8 cellular contexts compared by ENCODE assay signal in genomic region chr13:110138009-110138699, GRCh38.
DNase-seq lines count a peak whose midpoint lies in the region; ATAC-seq and TF ChIP-seq lines count a peak whose summit lies in the region.

No MANE protein-coding gene starts in this region.

- peaks cover 8% of the 10 kb centered on the region for H3K9me3 Mint-ChIP-seq in activated T-helper 17 cell treated with anti-CD3 and anti-CD28 coated beads, Interleukin-2, amount 50 U/mL, for 72 hours
- peaks cover 6% of the 10 kb centered on the region for H3K9me3 Mint-ChIP-seq in neural crest cell
- peaks cover 0 to 11% of the 10 kb centered on the region in 2 donors for H3K9me3 Mint-ChIP-seq in stimulated activated naive CD8-positive, alpha-beta T cell treated with anti-CD3 and anti-CD28 coated beads, Interleukin-15, amount 100 ng/mL, for 72 hours

- POLR2A ChIA-PET in PC-9 (lab: Charles Lee; ENCODE audit: unreplicated experiment), result interaction anchor here (0.6 to 0.7 kb wide), 3 partner anchors 21 to 265 kb away, joined by 3 to 6 read pairs (median 4); no protein-coding TSS in a partner anchor

- H3K79me2 ChIP-seq in PC-9 (ENCODE audit: low read depth), result no peaks in the 10 kb centered on the region

- H3K4me3 ChIP-seq in BLaER1, result peak overlapping the region; percentile 68
- peak overlapping the region; percentile 67 for H3K4me3 ChIP-seq in PC-9
- H3K4me3 ChIP-seq in fibroblast of pulmonary artery (replicated peaks; ENCODE audit: low read depth, low read length), result peak overlapping the region; percentile 61

- H3K27me3 ChIP-seq in BLaER1 (no peaks in the 10 kb centered on the region), PC-9 (ENCODE audit: insufficient read depth, low read depth) (no peaks in the 10 kb centered on the region)

- DNase-seq in PC-9 (peak; percentile 82 to 94), fibroblast of pulmonary artery (ENCODE audit: low read depth) (peak; percentile 71), neural crest cell (ENCODE audit: low read depth, low spot score) (no peak)
- DNase-seq in stimulated activated naive CD8-positive, alpha-beta T cell treated with anti-CD3 and anti-CD28 coated beads, Interleukin-15, amount 100 ng/mL, for 72 hours, result peak; percentile 65 to 81

- TF ChIP-seq CTCF in PC-9 (conservative IDR thresholded peaks at IDR 0.05) (peak; percentile 42; the same call in 1 of the 2 replicates), fibroblast of pulmonary artery (IDR thresholded peaks at IDR 0.05; ENCODE audit: low read length, missing control alignments) (peak; percentile 13), neural crest cell (conservative IDR thresholded peaks at IDR 0.05) (peak; percentile 6)

- H3K27ac Mint-ChIP-seq in activated T-helper 17 cell treated with anti-CD3 and anti-CD28 coated beads, Interleukin-2, amount 50 U/mL, for 72 hours, result peak overlapping the region; percentile 31
- H3K27ac Mint-ChIP-seq in neural crest cell (ENCODE audit: unreplicated experiment), result no peak overlapping the region
- peak overlapping the region; percentile 79 to 83 for H3K27ac Mint-ChIP-seq in stimulated activated naive CD8-positive, alpha-beta T cell treated with anti-CD3 and anti-CD28 coated beads, Interleukin-15, amount 100 ng/mL, for 72 hours

- peak overlapping the region; percentile 75 for H2AFZ ChIP-seq in PC-9

- peak overlapping the region; percentile 76 for H3K9ac ChIP-seq in BLaER1

- intact Hi-C loops in PC-9 (cut with micrococcal nuclease; ENCODE audit: unreplicated experiment), result loop anchor here (1.0 to 10.0 kb wide), 5 partner anchors 74 to 991 kb away; partner anchors contain the start of gene IRS2

- H3K27me3 Mint-ChIP-seq in activated T-helper 17 cell treated with anti-CD3 and anti-CD28 coated beads, Interleukin-2, amount 50 U/mL, for 72 hours, result peaks cover 27% of the 10 kb centered on the region
- peaks cover 41% of the 10 kb centered on the region for H3K27me3 Mint-ChIP-seq in neural crest cell (ENCODE audit: low read depth)
- peaks cover 69% of the 10 kb centered on the region for H3K27me3 Mint-ChIP-seq in stimulated activated naive CD8-positive, alpha-beta T cell treated with anti-CD3 and anti-CD28 coated beads, Interleukin-15, amount 100 ng/mL, for 72 hours

- peaks cover 55% of the 10 kb centered on the region for H3K4me1 ChIP-seq in BLaER1
- H3K4me1 ChIP-seq in PC-9 (replicated peaks; ENCODE audit: insufficient read depth), result peaks cover 42% of the 10 kb centered on the region

- H4K20me1 ChIP-seq in BLaER1 (no peaks in the 10 kb centered on the region), PC-9 (ENCODE audit: insufficient read depth) (no peaks in the 10 kb centered on the region)

- H3K9me2 ChIP-seq in PC-9 (ENCODE audit: insufficient read depth), result no peaks in the 10 kb centered on the region

- peaks cover 38% of the 10 kb centered on the region for H3F3A ChIP-seq in PC-9 (ENCODE audit: insufficient read depth, low read depth)

- H3K4me2 ChIP-seq in BLaER1 (peak overlapping the region; percentile 81), PC-9 (peak overlapping the region; percentile 87)

- H3K27ac ChIP-seq in BLaER1 (peak overlapping the region; percentile 90), PC-9 (peak overlapping the region; percentile 95)

- no peaks in the 10 kb centered on the region for H3K36me3 Mint-ChIP-seq in activated T-helper 17 cell treated with anti-CD3 and anti-CD28 coated beads, Interleukin-2, amount 50 U/mL, for 72 hours (ENCODE audit: low read depth)
- peaks cover 10% of the 10 kb centered on the region for H3K36me3 Mint-ChIP-seq in neural crest cell (ENCODE audit: low read depth)

- peak overlapping the region; percentile 77 for H3K4me3 Mint-ChIP-seq in activated T-helper 17 cell treated with anti-CD3 and anti-CD28 coated beads, Interleukin-2, amount 50 U/mL, for 72 hours
- H3K4me3 Mint-ChIP-seq in neural crest cell, result peak overlapping the region; percentile 90
- peak overlapping the region; percentile 85 for H3K4me3 Mint-ChIP-seq in stimulated activated naive CD8-positive, alpha-beta T cell treated with anti-CD3 and anti-CD28 coated beads, Interleukin-15, amount 100 ng/mL, for 72 hours

- H3K4me1 Mint-ChIP-seq in activated T-helper 17 cell treated with anti-CD3 and anti-CD28 coated beads, Interleukin-2, amount 50 U/mL, for 72 hours, result no peaks in the 10 kb centered on the region
- H3K4me1 Mint-ChIP-seq in neural crest cell, result peaks cover 33% of the 10 kb centered on the region
- H3K4me1 Mint-ChIP-seq in stimulated activated naive CD8-positive, alpha-beta T cell treated with anti-CD3 and anti-CD28 coated beads, Interleukin-15, amount 100 ng/mL, for 72 hours, result peaks cover 16% of the 10 kb centered on the region

- CTCF ChIA-PET in PC-9 (lab: Charles Lee), result interaction anchor here (0.6 to 0.7 kb wide), 3 partner anchors 24 to 1222 kb away, joined by 3 to 8 read pairs (median 6); no protein-coding TSS in a partner anchor

- H3K9me3 ChIP-seq in BLaER1, result no peaks in the 10 kb centered on the region; the same call in 1 of the 2 replicates
- peaks cover 6% of the 10 kb centered on the region for H3K9me3 ChIP-seq in PC-9 (ENCODE audit: insufficient read depth, low read depth)

- ATAC-seq in GM19438 (IDR thresholded peaks at IDR 0.05; ENCODE audit: low read depth, unreplicated experiment) (peak; percentile 65), HG03520 (IDR thresholded peaks at IDR 0.05; ENCODE audit: unreplicated experiment) (peak; percentile 56)
- peak; percentile 86 for ATAC-seq in activated T-helper 17 cell treated with anti-CD3 and anti-CD28 coated beads, Interleukin-2, amount 50 U/mL, for 72 hours (replicated peaks)
- ATAC-seq in stimulated activated naive CD8-positive, alpha-beta T cell treated with anti-CD3 and anti-CD28 coated beads, Interleukin-15, amount 100 ng/mL, for 72 hours, result peak; percentile 87

- H3K36me3 ChIP-seq in BLaER1 (no peaks in the 10 kb centered on the region), PC-9 (ENCODE audit: low read depth) (no peaks in the 10 kb centered on the region)

- no TSS peak for BruUV-seq in PC-9 (replicated peaks; lab: Mats Ljungman, UMichigan)
